17 cellular contexts compared by ENCODE assay signal in genomic region chr2:150327546-150328495, GRCh38.
A peak's percentile ranks its signal among the peaks of the same experiment; 100 is the strongest.
DNase-seq lines count a peak whose midpoint lies in the region; ATAC-seq, FAIRE-seq and TF ChIP-seq lines count a peak whose summit lies in the region.
"Had no signal": no experiment of that assay in that cellular context is flagged by ENCODE, and none has a peak within 500 bp of the region (broad histone marks: within the 10 kb centered on the region; RNA-seq: fewer than 3 reads in every experiment).

No MANE protein-coding gene starts in this region.

- POLR2A ChIA-PET in H1 (lab: Charles Lee; ENCODE audit: partially characterized antibody): no interaction called here

- no peak overlapping the region for H4K8ac ChIP-seq in H1 (ENCODE audit: extremely low read depth, insufficient read depth, low read length)

- no peaks in the 10 kb centered on the region for H3K9me3 ChIP-seq in HUES64 (ENCODE audit: insufficient read depth, low read depth, low read length)
- H3K9me3 ChIP-seq in H1 (ENCODE audit: insufficient read depth in 2 of 2, low read depth in 1 of 2, low read length in 1 of 2): no peaks in the 10 kb centered on the region; a peak in 1 of 4 replicates
- H3K9me3 ChIP-seq: breast epithelium had no signal

- no peaks in the 10 kb centered on the region for H3K23me2 ChIP-seq in H1 (ENCODE audit: low read depth, low read length)

- no peak; a peak in 1 of 4 replicates for TF ChIP-seq RAD21 in H1 (IDR thresholded peaks at IDR 0.05 in 1 of 2, conservative IDR thresholded peaks at IDR 0.05 in 1 of 2; ENCODE audit: low read depth in 2 of 2, low read length in 2 of 2)

- TF ChIP-seq CTCF in H1 (IDR thresholded peaks at IDR 0.05; ENCODE audit: control extremely low read depth in 1 of 3, insufficient read depth in 1 of 3, low read depth in 1 of 3, low read length in 3 of 3) (no peak), omental fat pad (IDR thresholded peaks at IDR 0.05) (no peak)

- H2BK12ac ChIP-seq in H1 (ENCODE audit: low read depth, low read length): no peak overlapping the region

- H2AFZ ChIP-seq in H1 (ENCODE audit: low read length): peak overlapping the region; percentile 99

- H3K27me3 ChIP-seq in HUES64 (ENCODE audit: insufficient read depth, low read length) (no peaks in the 10 kb centered on the region), H1 (replicated peaks in 1 of 4; ENCODE audit: control insufficient read depth in 3 of 4, extremely low read depth in 1 of 4, insufficient read depth in 3 of 4, low read length in 3 of 4) (no peaks in the 10 kb centered on the region)
- H3K27me3 ChIP-seq: breast epithelium had no signal

- H3K9ac ChIP-seq in HUES64 (ENCODE audit: low read depth, low read length) (peak overlapping the region; percentile 12; the same call in 1 of the 2 replicates), H1 (replicated peaks in 1 of 4; ENCODE audit: extremely low read depth in 1 of 4, low read depth in 3 of 4, low read length in 3 of 4) (no peak overlapping the region; a peak in 1 of 7 replicates)

- no peak for TF ChIP-seq POLR2A in H1 (IDR thresholded peaks at IDR 0.05; ENCODE audit: control extremely low read depth in 1 of 2, low read depth in 2 of 2, low read length in 2 of 2)

- H4K91ac ChIP-seq in H1 (replicated peaks; ENCODE audit: insufficient read length, low read length): no peak overlapping the region

- H3K4me3 ChIP-seq in HUES64 (ENCODE audit: low read length): no peak overlapping the region
- no peak overlapping the region for H3K4me3 ChIP-seq in H1 (ENCODE audit: extremely low read depth in 1 of 4, insufficient read depth in 2 of 4, low read depth in 3 of 4, low read length in 4 of 4)
- H3K4me3 ChIP-seq: breast epithelium, smooth muscle cell had no signal

- no peak overlapping the region for H2BK5ac ChIP-seq in H1 (ENCODE audit: low read depth, low read length)

- CTCF ChIA-PET in H1 (lab: Charles Lee; ENCODE audit: partially characterized antibody): no interaction called here

- no peaks in the 10 kb centered on the region for H3K79me2 ChIP-seq in H1 (ENCODE audit: control insufficient read depth in 1 of 2, insufficient read depth in 2 of 2, low read length in 2 of 2)

- 0 out of 2 replicates have a peak overlapping the region, but pooled peaks have one; percentile 4 for H3K27ac ChIP-seq in HUES64 (ENCODE audit: low read depth, low read length)
- no peak overlapping the region for H3K27ac ChIP-seq in H1 (ENCODE audit: low read depth, low read length)
- H3K27ac ChIP-seq: breast epithelium had no signal

- no peak overlapping the region for H3K4ac ChIP-seq in H1 (replicated peaks; ENCODE audit: insufficient read length, low read depth, low read length)

- H3K56ac ChIP-seq in H1 (replicated peaks; ENCODE audit: insufficient read length, low read depth, low read length): no peak overlapping the region

- no peak for FAIRE-seq in H1 (lab: Jason Lieb, UNC)
- FAIRE-seq: GM12891 had no signal

- H3K36me3 ChIP-seq in HUES64 (ENCODE audit: insufficient read depth, low read length) (no peaks in the 10 kb centered on the region), H1 (ENCODE audit: control insufficient read depth in 2 of 4, insufficient read depth in 4 of 4, low read length in 3 of 4) (no peaks in the 10 kb centered on the region)
- H3K36me3 ChIP-seq: breast epithelium had no signal

- peak overlapping the region; percentile 40; the same call in 1 of the 2 replicates for H3K18ac ChIP-seq in H1 (ENCODE audit: extremely low read depth, low read length)

- ATAC-seq in HG02840 (IDR thresholded peaks at IDR 0.05; ENCODE audit: low FRiP score, unreplicated experiment) (no peak), omental fat pad (ENCODE audit: low FRiP score) (no peak)
- ATAC-seq: activated CD4-positive, alpha-beta T cell treated with anti-CD3 and anti-CD28 coated beads for 36 hours; left cardiac atrium had no signal

- H3K14ac ChIP-seq in H1 (ENCODE audit: insufficient read length): no peak overlapping the region

- no peaks in the 10 kb centered on the region for H3K79me1 ChIP-seq in H1 (ENCODE audit: low read depth, low read length)

- WGBS in HUES64: 80% methylated on average over 14 of the region's 14 CpGs
- 79% methylated on average over 14 of the region's 14 CpGs; no CpG with 5 or more reads in 1 of the 2 experiments for WGBS in H1 (ENCODE audit: extremely low coverage in 1 of 2, insufficient coverage in 1 of 2, insufficient read length in 1 of 2, insufficient replicate concordance in 2 of 2, low coverage in 1 of 2, low lambda C conversion rate in 2 of 2, missing lambda C conversion rate in 1 of 2), 2 experiments

- H3K4me1 ChIP-seq in HUES64 (ENCODE audit: insufficient read depth, low read length) (peaks cover 14% of the 10 kb centered on the region), H1 (replicated peaks in 1 of 4; ENCODE audit: control insufficient read depth in 3 of 4, insufficient read depth in 4 of 4, low read length in 3 of 4) (peaks cover 0 to 2% (median 0%) of the 10 kb centered on the region in 4 experiments; a peak in 1 of 7 replicates)
- H3K4me1 ChIP-seq: breast epithelium had no signal

- DNase-seq in NCI-H345 (lab: John Stamatoyannopoulos, UW): peak; percentile 59
- DNase-seq in H1 (ENCODE audit: low read depth in 1 of 2, low spot score in 2 of 2): no peak
- peak in 35 of 56 donors; percentile 2 to 81 (median 16) for DNase-seq in nucleus accumbens (lab: John Stamatoyannopoulos, UW)
- DNase-seq in NCI-H526 treated with DMSO at 0.1 percent for 48 hours (lab: John Stamatoyannopoulos, UW): no peak
- no peak for DNase-seq in DMS79 treated with DMSO at 0.1 percent for 48 hours (lab: John Stamatoyannopoulos, UW)
- DNase-seq in omental fat pad (ENCODE audit: low spot score): no peak
- DNase-seq: activated CD4-positive, alpha-beta T cell treated with anti-CD3 and anti-CD28 coated beads for 36 hours; effector CD8-positive, alpha-beta T cell; GDM1; IMR-90; left cardiac atrium; T-helper 9 cell had no signal

- H2BK120ac ChIP-seq in H1 (replicated peaks; ENCODE audit: low read depth, low read length): no peak overlapping the region

- H3K4me2 ChIP-seq in H1 (ENCODE audit: insufficient read depth in 1 of 2, low read depth in 2 of 2, low read length in 2 of 2): no peak overlapping the region
- H3K4me2 ChIP-seq: smooth muscle cell had no signal

- no peak overlapping the region for H2BK15ac ChIP-seq in H1 (ENCODE audit: low read length)

- no peak overlapping the region for H2AK5ac ChIP-seq in H1 (ENCODE audit: low read depth, low read length)

- no peaks in the 10 kb centered on the region for H4K20me1 ChIP-seq in H1 (replicated peaks in 1 of 2; ENCODE audit: control insufficient read depth in 1 of 2, insufficient read depth in 2 of 2, low read length in 2 of 2)

- no peak overlapping the region for H4K5ac ChIP-seq in H1 (ENCODE audit: insufficient read length, low read depth, low read length)

- no peak overlapping the region for H3K23ac ChIP-seq in H1 (ENCODE audit: insufficient read length)

- no peak overlapping the region for H2BK20ac ChIP-seq in H1 (ENCODE audit: low read length)

- no peak for TF ChIP-seq EP300 in H1 (IDR thresholded peaks at IDR 0.05; ENCODE audit: borderline replicate concordance in 1 of 2, low read depth in 2 of 2, low read length in 2 of 2)

TF ChIP-seq in H1, 55 proteins besides CTCF, POLR2A, EP300 and RAD21:
- no peak for TF ChIP-seq SRF (IDR thresholded peaks at IDR 0.05; ENCODE audit: low read depth, low read length)
- no peak for TF ChIP-seq EGR1 (IDR thresholded peaks at IDR 0.05; ENCODE audit: borderline replicate concordance, low read depth, low read length)
- no peak for TF ChIP-seq SP2 (IDR thresholded peaks at IDR 0.05; ENCODE audit: low read length)
- no peak for TF ChIP-seq BRCA1 (IDR thresholded peaks at IDR 0.05; ENCODE audit: low read depth, low read length)
- TF ChIP-seq TBP (IDR thresholded peaks at IDR 0.05; ENCODE audit: low read depth, low read length): no peak
- TF ChIP-seq MAFK (IDR thresholded peaks at IDR 0.05; ENCODE audit: low read depth, low read length): no peak
- TF ChIP-seq TCF12 (IDR thresholded peaks at IDR 0.05; ENCODE audit: low read depth, low read length): no peak

Comparison
In these comparisons a context has a peak if more than half of its experiments do, and no peak if none do; other contexts are left out.
1. DNase-seq: peak in NCI-H345 (single experiment) and nucleus accumbens (35 of 56); none in H1 (0 of 2), NCI-H526 treated with DMSO at 0.1 percent for 48 hours (single experiment), DMS79 treated with DMSO at 0.1 percent for 48 hours (single experiment) and omental fat pad (single experiment).